1 cellular context compared by ENCODE assay signal in the genomic region with DNA sequence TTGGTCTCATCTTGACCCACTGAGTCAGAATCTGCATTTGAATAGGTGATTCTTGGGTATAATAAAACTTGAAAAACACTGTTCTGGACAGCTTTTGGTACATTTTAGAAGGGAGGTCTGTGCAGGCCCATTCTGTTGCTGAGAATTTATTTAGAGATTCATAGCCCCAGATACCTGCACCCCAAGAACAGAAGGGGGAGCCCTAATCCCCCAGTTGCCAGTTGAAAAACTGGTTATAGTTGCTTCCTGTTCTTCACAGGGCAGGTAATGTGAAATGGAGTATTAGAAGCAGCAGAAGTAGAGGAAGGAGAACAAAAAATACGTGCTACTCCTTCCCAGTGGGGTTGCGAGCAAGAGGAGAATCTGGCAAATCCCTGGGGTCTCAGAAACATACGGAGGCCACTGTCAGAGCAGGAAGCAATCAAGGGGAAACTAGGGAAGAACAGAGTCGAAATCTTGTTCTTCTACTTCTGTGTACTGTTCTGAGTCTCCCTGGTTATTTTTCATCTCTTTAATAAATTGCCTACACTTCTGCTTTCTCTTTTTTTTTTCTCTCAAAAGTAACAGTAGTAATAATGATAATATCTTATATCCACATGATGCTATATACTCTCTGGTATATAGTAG.
TF ChIP-seq lines count a peak whose summit lies in the region.

No MANE protein-coding gene starts in this region.

TF ChIP-seq in GM12878, 131 proteins besides CTCF, POLR2A, EP300 and RAD21:
- TF ChIP-seq SRF (IDR thresholded peaks at IDR 0.05; ENCODE audit: low read depth in 2 of 2, low read length in 2 of 2) (no peak), RUNX3 (IDR thresholded peaks at IDR 0.05; ENCODE audit: low read length) (0 out of 2 replicates have a peak, but pooled peaks have one; percentile 9), SMC3 (IDR thresholded peaks at IDR 0.05; ENCODE audit: borderline replicate concordance, low read length) (peak; percentile 43; the same call in 1 of the 2 replicates), ZBTB11 (CRISPR knock-in tag; IDR thresholded peaks at IDR 0.05) (no peak)
